Comparison of ENCODE assay signal across 1 cellular context in genomic region chr10:71269301-71270288, GRCh38.
TF ChIP-seq lines count a peak whose summit lies in the region.

No MANE protein-coding gene starts in this region.

TF ChIP-seq in HCT116, 20 proteins besides CTCF, POLR2A, EP300 and RAD21 (continued from another document):
- TF ChIP-seq REST (IDR thresholded peaks at IDR 0.05; ENCODE audit: low read depth) (no peak), FOSL1 (IDR thresholded peaks at IDR 0.05; ENCODE audit: low read depth) (no peak), EGR1 (IDR thresholded peaks at IDR 0.05; ENCODE audit: low read depth) (no peak), ELF1 (IDR thresholded peaks at IDR 0.05; ENCODE audit: borderline replicate concordance, low read depth) (no peak), EZH2phosphoT487 (IDR thresholded peaks at IDR 0.05; ENCODE audit: borderline replicate concordance) (no peak), CEBPB (IDR thresholded peaks at IDR 0.05; ENCODE audit: low read depth) (no peak), SRF (IDR thresholded peaks at IDR 0.05; ENCODE audit: low read depth) (no peak), CBX3 (IDR thresholded peaks at IDR 0.05; ENCODE audit: low read depth) (no peak), MAX (IDR thresholded peaks at IDR 0.05) (no peak), EZH2 (IDR thresholded peaks at IDR 0.05) (no peak), SP1 (IDR thresholded peaks at IDR 0.05; ENCODE audit: low read depth) (no peak), ZFX (IDR thresholded peaks at IDR 0.05) (no peak), ZNF274 (IDR thresholded peaks at IDR 0.05; ENCODE audit: low read depth, low read length) (no peak)
